ENCODE assay signal across 2 cellular contexts in genomic region chr13:44576396-44577235, GRCh38.
TF ChIP-seq lines count a peak whose summit lies in the region.

No MANE protein-coding gene starts in this region.

TF ChIP-seq in A549, 52 proteins besides CTCF, POLR2A, EP300 and RAD21 (continued from another document):
- no peak for TF ChIP-seq HMGXB4 (CRISPR knock-in tag; IDR thresholded peaks at IDR 0.05; ENCODE audit: borderline replicate concordance)

TF ChIP-seq in WTC11, 78 proteins besides CTCF, POLR2A, EP300 and RAD21 (continued from another document and continues in another):
- TF ChIP-seq ZNF281 (CRISPR knock-in tag; IDR thresholded peaks at IDR 0.05) (no peak), ESRRA (CRISPR knock-in tag; IDR thresholded peaks at IDR 0.05; ENCODE audit: borderline replicate concordance) (0 out of 2 replicates have a peak, but pooled peaks have one; percentile 55), ZBTB43 (CRISPR knock-in tag; IDR thresholded peaks at IDR 0.05) (no peak), FOXK1 (CRISPR knock-in tag; IDR thresholded peaks at IDR 0.05) (0 out of 2 replicates have a peak, but pooled peaks have one; percentile 27), ATF3 (CRISPR knock-in tag; conservative IDR thresholded peaks at IDR 0.05) (no peak), CREM (CRISPR knock-in tag; IDR thresholded peaks at IDR 0.05) (0 out of 2 replicates have a peak, but pooled peaks have one; percentile 23), SMAD4 (CRISPR knock-in tag; IDR thresholded peaks at IDR 0.05) (no peak), KAT7 (CRISPR knock-in tag; IDR thresholded peaks at IDR 0.05; ENCODE audit: borderline replicate concordance) (0 out of 2 replicates have a peak, but pooled peaks have one; percentile 55), USF1 (CRISPR knock-in tag; IDR thresholded peaks at IDR 0.05) (no peak), FOXJ3 (CRISPR knock-in tag; IDR thresholded peaks at IDR 0.05; ENCODE audit: borderline replicate concordance) (no peak), CDX4 (CRISPR knock-in tag; IDR thresholded peaks at IDR 0.05; ENCODE audit: borderline replicate concordance) (no peak), CBFB (CRISPR knock-in tag; IDR thresholded peaks at IDR 0.05; ENCODE audit: low read depth) (no peak), RELA (CRISPR knock-in tag; IDR thresholded peaks at IDR 0.05; ENCODE audit: borderline replicate concordance) (0 out of 2 replicates have a peak, but pooled peaks have one; percentile 14), ZNF396 (CRISPR knock-in tag; IDR thresholded peaks at IDR 0.05; ENCODE audit: borderline replicate concordance) (no peak), TCF7 (CRISPR knock-in tag; IDR thresholded peaks at IDR 0.05; ENCODE audit: low read depth) (no peak), AFF4 (CRISPR knock-in tag; IDR thresholded peaks at IDR 0.05; ENCODE audit: borderline replicate concordance) (no peak), MXD4 (CRISPR knock-in tag; IDR thresholded peaks at IDR 0.05; ENCODE audit: borderline replicate concordance) (no peak), ZNF532 (CRISPR knock-in tag; IDR thresholded peaks at IDR 0.05; ENCODE audit: borderline replicate concordance) (no peak), MAX (CRISPR knock-in tag; IDR thresholded peaks at IDR 0.05) (peak; percentile 40; the same call in 1 of the 2 replicates), ZNF423 (CRISPR knock-in tag; IDR thresholded peaks at IDR 0.05) (no peak), NR3C1 (CRISPR knock-in tag; conservative IDR thresholded peaks at IDR 0.05; ENCODE audit: low read depth) (no peak), IRF2 (CRISPR knock-in tag; IDR thresholded peaks at IDR 0.05; ENCODE audit: borderline replicate concordance, low read depth) (no peak), E2F1 (CRISPR knock-in tag; IDR thresholded peaks at IDR 0.05) (no peak), TEAD4 (CRISPR knock-in tag; IDR thresholded peaks at IDR 0.05) (no peak), HMGXB4 (CRISPR knock-in tag; IDR thresholded peaks at IDR 0.05) (no peak; the same call in 1 of the 2 replicates), TP53 (CRISPR knock-in tag; IDR thresholded peaks at IDR 0.05) (no peak), OVOL2 (CRISPR knock-in tag; IDR thresholded peaks at IDR 0.05; ENCODE audit: borderline replicate concordance) (no peak), ZNF219 (CRISPR knock-in tag; IDR thresholded peaks at IDR 0.05; ENCODE audit: borderline replicate concordance) (no peak), NFATC4 (CRISPR knock-in tag; IDR thresholded peaks at IDR 0.05) (no peak), ZNF416 (CRISPR knock-in tag; IDR thresholded peaks at IDR 0.05) (no peak), PREB (CRISPR knock-in tag; IDR thresholded peaks at IDR 0.05; ENCODE audit: borderline replicate concordance) (no peak), ZNF512 (CRISPR knock-in tag; IDR thresholded peaks at IDR 0.05; ENCODE audit: borderline replicate concordance) (no peak)
